16 cellular contexts compared by ENCODE assay signal in the genomic region with DNA sequence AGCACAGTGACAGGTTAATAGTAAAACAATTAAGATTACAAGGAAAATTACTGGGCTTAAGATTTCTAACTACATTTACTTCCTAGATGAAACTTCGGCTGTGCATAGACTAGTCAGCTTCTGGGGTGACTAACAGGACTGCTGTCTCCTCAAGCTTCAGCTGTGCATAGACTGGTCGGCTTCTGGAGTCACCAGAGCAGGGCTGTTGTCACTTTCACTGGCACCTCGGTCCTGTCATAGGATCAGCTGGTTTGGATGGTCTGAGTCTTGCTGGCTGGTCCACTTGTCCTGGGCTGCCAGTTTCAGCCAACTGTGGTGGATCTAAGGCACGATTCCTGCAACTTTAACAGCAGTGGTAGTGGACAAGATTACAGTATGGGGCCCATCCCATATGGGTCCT. TPM values are rescaled to one million over a fixed set of nuclear protein-coding genes. Genes with fewer than 3 reads are reported as not detected.
DNase-seq lines count a peak whose midpoint lies in the region; ATAC-seq lines count a peak whose summit lies in the region.
"Had no signal": no experiment of that assay in that cellular context is flagged by ENCODE, and none has a peak within 500 bp of the region (broad histone marks: within the 10 kb centered on the region; RNA-seq: fewer than 3 reads in every experiment).

No MANE protein-coding gene starts in this region.

- peaks cover 4 to 67% (median 39%) of the 10 kb centered on the region in 11 donors for H3K9me3 Mint-ChIP-seq in naive thymus-derived CD4-positive, alpha-beta T cell

- H3K4me1 ChIP-seq in naive thymus-derived CD4-positive, alpha-beta T cell (ENCODE audit: control insufficient read depth in 2 of 2, insufficient read depth in 2 of 2, low read length in 2 of 2), result no peaks in the 10 kb centered on the region

- H3K36me3 Mint-ChIP-seq in naive thymus-derived CD4-positive, alpha-beta T cell, result peaks cover 9 to 37% (median 14%) of the 10 kb centered on the region in 5 donors

- in situ Hi-C loops in G401 (cut with HindIII; ENCODE audit: low sequenced_read_pairs), result no loop called here

- POLR2A ChIA-PET in naive thymus-derived CD4-positive, alpha-beta T cell (lab: Charles Lee), result interaction anchor here (0.6 kb wide), 1 partner anchor 90 kb away, joined by 4 read pairs; no protein-coding TSS in a partner anchor

- H3K4me1 Mint-ChIP-seq in naive thymus-derived CD4-positive, alpha-beta T cell, result peaks cover 0 to 6% (median 0%) of the 10 kb centered on the region in 7 donors
- H3K4me1 Mint-ChIP-seq: CD4-positive, CD25-positive, alpha-beta regulatory T cell had no signal

- H3K27me3 Mint-ChIP-seq in naive thymus-derived CD4-positive, alpha-beta T cell, result no peaks in the 10 kb centered on the region

- CTCF ChIA-PET in naive thymus-derived CD4-positive, alpha-beta T cell (lab: Charles Lee), result no interaction called here

- no peaks in the 10 kb centered on the region for H3K36me3 ChIP-seq in naive thymus-derived CD4-positive, alpha-beta T cell (ENCODE audit: control insufficient read depth in 2 of 3, insufficient read depth in 3 of 3, low read length in 3 of 3)

- H3K4me3 Mint-ChIP-seq in naive thymus-derived CD4-positive, alpha-beta T cell, result no peak overlapping the region
- H3K4me3 Mint-ChIP-seq: CD4-positive, CD25-positive, alpha-beta regulatory T cell had no signal

- peak; percentile 88 for ATAC-seq in Right ventricle myocardium superior (ENCODE audit: poor library complexity)
- peak; percentile 48 for ATAC-seq in esophagus mucosa
- peak; percentile 52 for ATAC-seq in naive thymus-derived CD4-positive, alpha-beta T cell
- ATAC-seq: SK-N-SH treated with all-trans-retinoic acid at 6 μM for 48 hours had no signal

- peak overlapping the region in 1 of 9 donors; percentile 51 for H3K27ac Mint-ChIP-seq in naive thymus-derived CD4-positive, alpha-beta T cell
- H3K27ac Mint-ChIP-seq: CD4-positive, CD25-positive, alpha-beta regulatory T cell had no signal

- peaks cover 7 to 41% (median 25%) of the 10 kb centered on the region in 3 experiments for H3K9me3 ChIP-seq in naive thymus-derived CD4-positive, alpha-beta T cell (ENCODE audit: control insufficient read depth in 2 of 3, low read length in 3 of 3)

- no peak overlapping the region for H3K27ac ChIP-seq in naive thymus-derived CD4-positive, alpha-beta T cell (ENCODE audit: low read depth, low read length)

- intact Hi-C loops in Right ventricle myocardium superior (cut with DNase I), result no loop called here
- intact Hi-C loops in cardiac septum (cut with DNase I), result no loop called here
- intact Hi-C loops in naive thymus-derived CD4-positive, alpha-beta T cell (cut with micrococcal nuclease), result no loop called here

- H3K27me3 ChIP-seq in naive thymus-derived CD4-positive, alpha-beta T cell (ENCODE audit: control insufficient read depth in 2 of 2, insufficient read depth in 2 of 2, low read length in 2 of 2), result no peaks in the 10 kb centered on the region

- H3K4me3 ChIP-seq in naive thymus-derived CD4-positive, alpha-beta T cell (ENCODE audit: low read length), result no peak overlapping the region

- no peak for DNase-seq in Right ventricle myocardium superior
- no peak for DNase-seq in cardiac septum (ENCODE audit: low spot score)
- DNase-seq in naive thymus-derived CD4-positive, alpha-beta T cell, result no peak
- no peak for DNase-seq in G401 (ENCODE audit: low spot score)
- DNase-seq in NCI-H524 (lab: John Stamatoyannopoulos, UW), result no peak
- no peak for DNase-seq in cortex of kidney (lab: John Stamatoyannopoulos, UW)
- DNase-seq: CD4-positive, CD25-positive, alpha-beta regulatory T cell; EL; KBM-7; NCI-H1694; NCI-H2081 treated with DMSO at 0.1 percent for 48 hours; NCI-H446; NCI-H526 treated with DMSO at 0.1 percent for 48 hours; OCI-M1 had no signal

RNA-seq across cellular contexts. Expression of gene ACAD9, which starts 23.8 kb away (rescaled TPM):
- total RNA-seq in Right ventricle myocardium superior (46.6 TPM), cardiac septum (29.3 TPM), esophagus mucosa (34.7 TPM)
- total RNA-seq in naive thymus-derived CD4-positive, alpha-beta T cell, result 10 to 100 TPM; 40.3 to 74.0 (median 63.0) TPM
- 10 to 100 TPM; 17.1 to 25.1 TPM for polyA plus RNA-seq in naive thymus-derived CD4-positive, alpha-beta T cell
- total RNA-seq in G401 (2014; rRNA removed; shearing (Covaris generic)), result 35.2 and 46.5 TPM in 2 replicates
